ENCODE assay signal across 1 cellular context in the genomic region with DNA sequence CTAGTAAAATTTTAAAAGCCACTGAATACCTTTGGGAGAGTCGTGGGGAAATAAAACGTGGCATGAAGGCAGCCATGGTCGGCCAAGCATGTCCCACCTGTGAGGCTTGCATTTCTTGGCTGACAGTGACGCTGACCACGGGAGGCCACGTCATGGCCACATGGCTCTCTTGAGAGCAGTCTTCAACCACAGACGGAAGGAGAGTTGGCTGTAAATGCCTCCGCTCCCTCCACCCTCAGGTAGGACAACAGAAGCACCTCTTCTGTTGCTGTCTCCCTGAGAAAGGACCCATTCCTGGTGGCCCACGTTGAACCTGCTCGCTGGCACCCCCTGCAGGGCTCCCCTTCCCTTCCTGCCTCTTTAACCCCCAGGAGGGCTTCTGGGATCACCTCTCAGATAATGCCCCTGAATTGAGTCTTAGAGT.
TF ChIP-seq lines count a peak whose summit lies in the region.

No MANE protein-coding gene starts in this region.

TF ChIP-seq in K562, 482 proteins besides CTCF, POLR2A, EP300 and RAD21 (continued from another document):
- TF ChIP-seq, protein P1, sequence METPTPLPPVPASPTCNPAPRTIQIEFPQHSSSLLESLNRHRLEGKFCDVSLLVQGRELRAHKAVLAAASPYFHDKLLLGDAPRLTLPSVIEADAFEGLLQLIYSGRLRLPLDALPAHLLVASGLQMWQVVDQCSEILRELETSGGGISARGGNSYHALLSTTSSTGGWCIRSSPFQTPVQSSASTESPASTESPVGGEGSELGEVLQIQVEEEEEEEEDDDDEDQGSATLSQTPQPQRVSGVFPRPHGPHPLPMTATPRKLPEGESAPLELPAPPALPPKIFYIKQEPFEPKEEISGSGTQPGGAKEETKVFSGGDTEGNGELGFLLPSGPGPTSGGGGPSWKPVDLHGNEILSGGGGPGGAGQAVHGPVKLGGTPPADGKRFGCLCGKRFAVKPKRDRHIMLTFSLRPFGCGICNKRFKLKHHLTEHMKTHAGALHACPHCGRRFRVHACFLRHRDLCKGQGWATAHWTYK (CRISPR knock-in tag; IDR thresholded peaks at IDR 0.05): 0 out of 2 replicates have a peak, but pooled peaks have one; percentile 71
- TF ChIP-seq NFXL1 (CRISPR knock-in tag; IDR thresholded peaks at IDR 0.05): no peak
- no peak for TF ChIP-seq TAF1 (IDR thresholded peaks at IDR 0.05; ENCODE audit: control insufficient read depth, extremely low read depth, insufficient read depth, low read length, severe bottlenecking)
- no peak for TF ChIP-seq EP400 (IDR thresholded peaks at IDR 0.05)
- TF ChIP-seq, protein P2, sequence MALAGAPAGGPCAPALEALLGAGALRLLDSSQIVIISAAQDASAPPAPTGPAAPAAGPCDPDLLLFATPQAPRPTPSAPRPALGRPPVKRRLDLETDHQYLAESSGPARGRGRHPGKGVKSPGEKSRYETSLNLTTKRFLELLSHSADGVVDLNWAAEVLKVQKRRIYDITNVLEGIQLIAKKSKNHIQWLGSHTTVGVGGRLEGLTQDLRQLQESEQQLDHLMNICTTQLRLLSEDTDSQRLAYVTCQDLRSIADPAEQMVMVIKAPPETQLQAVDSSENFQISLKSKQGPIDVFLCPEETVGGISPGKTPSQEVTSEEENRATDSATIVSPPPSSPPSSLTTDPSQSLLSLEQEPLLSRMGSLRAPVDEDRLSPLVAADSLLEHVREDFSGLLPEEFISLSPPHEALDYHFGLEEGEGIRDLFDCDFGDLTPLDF (CRISPR knock-in tag; IDR thresholded peaks at IDR 0.05): no peak
- no peak for TF ChIP-seq KLF16 (IDR thresholded peaks at IDR 0.05)
- no peak for TF ChIP-seq KLF1 (tag; IDR thresholded peaks at IDR 0.05)
- no peak for TF ChIP-seq ATF1 (CRISPR knock-in tag; IDR thresholded peaks at IDR 0.05)
- TF ChIP-seq ATF1 (tag; IDR thresholded peaks at IDR 0.05): peak; percentile 60; the same call in 1 of the 2 replicates
- TF ChIP-seq ZNF785 (CRISPR knock-in tag; IDR thresholded peaks at IDR 0.05): no peak
- TF ChIP-seq, protein P3, sequence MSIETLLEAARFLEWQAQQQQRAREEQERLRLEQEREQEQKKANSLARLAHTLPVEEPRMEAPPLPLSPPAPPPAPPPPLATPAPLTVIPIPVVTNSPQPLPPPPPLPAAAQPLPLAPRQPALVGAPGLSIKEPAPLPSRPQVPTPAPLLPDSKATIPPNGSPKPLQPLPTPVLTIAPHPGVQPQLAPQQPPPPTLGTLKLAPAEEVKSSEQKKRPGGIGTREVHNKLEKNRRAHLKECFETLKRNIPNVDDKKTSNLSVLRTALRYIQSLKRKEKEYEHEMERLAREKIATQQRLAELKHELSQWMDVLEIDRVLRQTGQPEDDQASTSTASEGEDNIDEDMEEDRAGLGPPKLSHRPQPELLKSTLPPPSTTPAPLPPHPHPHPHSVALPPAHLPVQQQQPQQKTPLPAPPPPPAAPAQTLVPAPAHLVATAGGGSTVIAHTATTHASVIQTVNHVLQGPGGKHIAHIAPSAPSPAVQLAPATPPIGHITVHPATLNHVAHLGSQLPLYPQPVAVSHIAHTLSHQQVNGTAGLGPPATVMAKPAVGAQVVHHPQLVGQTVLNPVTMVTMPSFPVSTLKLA (conservative IDR thresholded peaks at IDR 0.05): peak in 1 of 2 experiments; percentile 24; a peak in 1 of 4 replicates
- TF ChIP-seq EHMT2 (IDR thresholded peaks at IDR 0.05): no peak
- TF ChIP-seq ZBTB17 (CRISPR knock-in tag; IDR thresholded peaks at IDR 0.05): no peak
- TF ChIP-seq FOSL1 (tag; conservative IDR thresholded peaks at IDR 0.05): no peak
- no peak for TF ChIP-seq PHTF2 (CRISPR knock-in tag; IDR thresholded peaks at IDR 0.05)
- TF ChIP-seq, protein P4, sequence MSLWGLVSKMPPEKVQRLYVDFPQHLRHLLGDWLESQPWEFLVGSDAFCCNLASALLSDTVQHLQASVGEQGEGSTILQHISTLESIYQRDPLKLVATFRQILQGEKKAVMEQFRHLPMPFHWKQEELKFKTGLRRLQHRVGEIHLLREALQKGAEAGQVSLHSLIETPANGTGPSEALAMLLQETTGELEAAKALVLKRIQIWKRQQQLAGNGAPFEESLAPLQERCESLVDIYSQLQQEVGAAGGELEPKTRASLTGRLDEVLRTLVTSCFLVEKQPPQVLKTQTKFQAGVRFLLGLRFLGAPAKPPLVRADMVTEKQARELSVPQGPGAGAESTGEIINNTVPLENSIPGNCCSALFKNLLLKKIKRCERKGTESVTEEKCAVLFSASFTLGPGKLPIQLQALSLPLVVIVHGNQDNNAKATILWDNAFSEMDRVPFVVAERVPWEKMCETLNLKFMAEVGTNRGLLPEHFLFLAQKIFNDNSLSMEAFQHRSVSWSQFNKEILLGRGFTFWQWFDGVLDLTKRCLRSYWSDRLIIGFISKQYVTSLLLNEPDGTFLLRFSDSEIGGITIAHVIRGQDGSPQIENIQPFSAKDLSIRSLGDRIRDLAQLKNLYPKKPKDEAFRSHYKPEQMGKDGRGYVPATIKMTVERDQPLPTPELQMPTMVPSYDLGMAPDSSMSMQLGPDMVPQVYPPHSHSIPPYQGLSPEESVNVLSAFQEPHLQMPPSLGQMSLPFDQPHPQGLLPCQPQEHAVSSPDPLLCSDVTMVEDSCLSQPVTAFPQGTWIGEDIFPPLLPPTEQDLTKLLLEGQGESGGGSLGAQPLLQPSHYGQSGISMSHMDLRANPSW (CRISPR knock-in tag; IDR thresholded peaks at IDR 0.05): no peak
- TF ChIP-seq ZNF551 (CRISPR knock-in tag; IDR thresholded peaks at IDR 0.05): no peak
- TF ChIP-seq, protein P5, sequence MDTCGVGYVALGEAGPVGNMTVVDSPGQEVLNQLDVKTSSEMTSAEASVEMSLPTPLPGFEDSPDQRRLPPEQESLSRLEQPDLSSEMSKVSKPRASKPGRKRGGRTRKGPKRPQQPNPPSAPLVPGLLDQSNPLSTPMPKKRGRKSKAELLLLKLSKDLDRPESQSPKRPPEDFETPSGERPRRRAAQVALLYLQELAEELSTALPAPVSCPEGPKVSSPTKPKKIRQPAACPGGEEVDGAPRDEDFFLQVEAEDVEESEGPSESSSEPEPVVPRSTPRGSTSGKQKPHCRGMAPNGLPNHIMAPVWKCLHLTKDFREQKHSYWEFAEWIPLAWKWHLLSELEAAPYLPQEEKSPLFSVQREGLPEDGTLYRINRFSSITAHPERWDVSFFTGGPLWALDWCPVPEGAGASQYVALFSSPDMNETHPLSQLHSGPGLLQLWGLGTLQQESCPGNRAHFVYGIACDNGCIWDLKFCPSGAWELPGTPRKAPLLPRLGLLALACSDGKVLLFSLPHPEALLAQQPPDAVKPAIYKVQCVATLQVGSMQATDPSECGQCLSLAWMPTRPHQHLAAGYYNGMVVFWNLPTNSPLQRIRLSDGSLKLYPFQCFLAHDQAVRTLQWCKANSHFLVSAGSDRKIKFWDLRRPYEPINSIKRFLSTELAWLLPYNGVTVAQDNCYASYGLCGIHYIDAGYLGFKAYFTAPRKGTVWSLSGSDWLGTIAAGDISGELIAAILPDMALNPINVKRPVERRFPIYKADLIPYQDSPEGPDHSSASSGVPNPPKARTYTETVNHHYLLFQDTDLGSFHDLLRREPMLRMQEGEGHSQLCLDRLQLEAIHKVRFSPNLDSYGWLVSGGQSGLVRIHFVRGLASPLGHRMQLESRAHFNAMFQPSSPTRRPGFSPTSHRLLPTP (IDR thresholded peaks at IDR 0.05; ENCODE audit: borderline replicate concordance, extremely low read depth, insufficient read length): no peak
- TF ChIP-seq FOXJ2 (tag; IDR thresholded peaks at IDR 0.05): no peak
- TF ChIP-seq, protein P6, sequence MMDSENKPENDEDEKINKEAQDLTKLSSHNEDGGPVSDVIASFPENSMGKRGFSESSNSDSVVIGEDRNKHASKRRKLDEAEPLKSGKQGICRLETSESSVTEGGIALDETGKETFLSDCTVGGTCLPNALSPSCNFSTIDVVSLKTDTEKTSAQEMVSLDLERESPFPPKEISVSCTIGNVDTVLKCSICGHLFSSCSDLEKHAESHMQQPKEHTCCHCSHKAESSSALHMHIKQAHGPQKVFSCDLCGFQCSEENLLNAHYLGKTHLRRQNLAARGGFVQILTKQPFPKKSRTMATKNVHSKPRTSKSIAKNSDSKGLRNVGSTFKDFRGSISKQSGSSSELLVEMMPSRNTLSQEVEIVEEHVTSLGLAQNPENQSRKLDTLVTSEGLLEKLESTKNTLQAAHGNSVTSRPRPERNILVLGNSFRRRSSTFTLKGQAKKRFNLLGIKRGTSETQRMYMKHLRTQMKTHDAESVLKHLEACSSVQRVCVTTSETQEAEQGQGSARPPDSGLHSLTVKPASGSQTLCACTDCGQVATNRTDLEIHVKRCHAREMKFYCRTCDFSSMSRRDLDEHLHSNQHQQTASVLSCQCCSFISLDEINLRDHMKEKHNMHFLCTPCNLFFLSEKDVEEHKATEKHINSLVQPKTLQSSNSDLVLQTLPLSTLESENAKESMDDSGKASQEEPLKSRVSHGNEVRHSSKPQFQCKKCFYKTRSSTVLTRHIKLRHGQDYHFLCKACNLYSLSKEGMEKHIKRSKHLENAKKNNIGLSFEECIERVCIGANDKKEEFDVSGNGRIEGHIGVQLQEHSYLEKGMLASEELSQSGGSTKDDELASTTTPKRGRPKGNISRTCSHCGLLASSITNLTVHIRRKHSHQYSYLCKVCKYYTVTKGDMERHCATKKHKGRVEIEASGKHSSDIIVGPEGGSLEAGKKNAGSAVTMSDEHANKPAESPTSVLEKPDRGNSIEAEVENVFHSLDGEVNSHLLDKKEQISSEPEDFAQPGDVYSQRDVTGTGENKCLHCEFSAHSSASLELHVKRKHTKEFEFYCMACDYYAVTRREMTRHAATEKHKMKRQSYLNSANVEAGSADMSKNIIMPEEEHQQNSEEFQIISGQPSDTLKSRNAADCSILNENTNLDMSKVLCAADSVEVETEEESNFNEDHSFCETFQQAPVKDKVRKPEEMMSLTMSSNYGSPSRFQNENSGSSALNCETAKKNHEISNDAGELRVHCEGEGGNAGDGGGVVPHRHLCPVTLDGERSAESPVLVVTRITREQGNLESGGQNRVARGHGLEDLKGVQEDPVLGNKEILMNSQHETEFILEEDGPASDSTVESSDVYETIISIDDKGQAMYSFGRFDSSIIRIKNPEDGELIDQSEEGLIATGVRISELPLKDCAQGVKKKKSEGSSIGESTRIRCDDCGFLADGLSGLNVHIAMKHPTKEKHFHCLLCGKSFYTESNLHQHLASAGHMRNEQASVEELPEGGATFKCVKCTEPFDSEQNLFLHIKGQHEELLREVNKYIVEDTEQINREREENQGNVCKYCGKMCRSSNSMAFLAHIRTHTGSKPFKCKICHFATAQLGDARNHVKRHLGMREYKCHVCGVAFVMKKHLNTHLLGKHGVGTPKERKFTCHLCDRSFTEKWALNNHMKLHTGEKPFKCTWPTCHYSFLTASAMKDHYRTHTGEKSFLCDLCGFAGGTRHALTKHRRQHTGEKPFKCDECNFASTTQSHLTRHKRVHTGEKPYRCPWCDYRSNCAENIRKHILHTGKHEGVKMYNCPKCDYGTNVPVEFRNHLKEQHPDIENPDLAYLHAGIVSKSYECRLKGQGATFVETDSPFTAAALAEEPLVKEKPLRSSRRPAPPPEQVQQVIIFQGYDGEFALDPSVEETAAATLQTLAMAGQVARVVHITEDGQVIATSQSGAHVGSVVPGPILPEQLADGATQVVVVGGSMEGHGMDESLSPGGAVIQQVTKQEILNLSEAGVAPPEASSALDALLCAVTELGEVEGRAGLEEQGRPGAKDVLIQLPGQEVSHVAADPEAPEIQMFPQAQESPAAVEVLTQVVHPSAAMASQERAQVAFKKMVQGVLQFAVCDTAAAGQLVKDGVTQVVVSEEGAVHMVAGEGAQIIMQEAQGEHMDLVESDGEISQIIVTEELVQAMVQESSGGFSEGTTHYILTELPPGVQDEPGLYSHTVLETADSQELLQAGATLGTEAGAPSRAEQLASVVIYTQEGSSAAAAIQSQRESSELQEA (IDR thresholded peaks at IDR 0.05; ENCODE audit: low read depth): no peak
